8 cellular contexts compared by ENCODE assay signal in genomic region chr3:50600841-50601591, GRCh38. TPM values are rescaled to one million over a fixed set of nuclear protein-coding genes. Genes with fewer than 3 reads are reported as not detected.
DNase-seq lines count a peak whose midpoint lies in the region; ATAC-seq, FAIRE-seq and TF ChIP-seq lines count a peak whose summit lies in the region.

No MANE protein-coding gene starts in this region.

- H3K27me3 ChIP-seq in A673 (replicated peaks; ENCODE audit: insufficient read depth, low read depth, low read length, poor library complexity) (no peaks in the 10 kb centered on the region), MG63 (no peaks in the 10 kb centered on the region), adrenal gland (no peaks in the 10 kb centered on the region), left ventricle myocardium inferior (ENCODE audit: low read depth) (no peaks in the 10 kb centered on the region), sigmoid colon (no peaks in the 10 kb centered on the region)

- TF ChIP-seq CTCF in A673 (conservative IDR thresholded peaks at IDR 0.05; ENCODE audit: low read depth, low read length): no peak
- TF ChIP-seq CTCF in adrenal gland (IDR thresholded peaks at IDR 0.05): no peak
- TF ChIP-seq CTCF in left ventricle myocardium inferior (IDR thresholded peaks at IDR 0.05; ENCODE audit: borderline replicate concordance): no peak
- no peak for TF ChIP-seq CTCF in sigmoid colon (IDR thresholded peaks at IDR 0.05)

- H3K4me3 Mint-ChIP-seq in T-cell: peak overlapping the region; percentile 51 to 93 (median 72)

- intact Hi-C loops in A673 (cut with micrococcal nuclease; ENCODE audit: unreplicated experiment) (no loop called here), adrenal gland (cut with DNase I) (no loop called here), left ventricle myocardium inferior (cut with micrococcal nuclease) (no loop called here), sigmoid colon (cut with DNase I) (loop anchor here (1.0 kb wide), 1 partner anchor 32 kb away; the partner anchor contains the start of gene HEMK1)

- H3K9me3 ChIP-seq in A673 (ENCODE audit: low read depth, low read length, poor library complexity, severe bottlenecking): no peaks in the 10 kb centered on the region
- H3K9me3 ChIP-seq in MG63: no peaks in the 10 kb centered on the region
- no peaks in the 10 kb centered on the region for H3K9me3 ChIP-seq in adrenal gland (replicated peaks in 1 of 3)
- H3K9me3 ChIP-seq in left ventricle myocardium inferior (replicated peaks): no peaks in the 10 kb centered on the region
- H3K9me3 ChIP-seq in sigmoid colon: no peaks in the 10 kb centered on the region

- peaks cover 24% of the 10 kb centered on the region for H3K36me3 Mint-ChIP-seq in T-cell

- H3K27ac Mint-ChIP-seq in T-cell: peak overlapping the region; percentile 99 to 100

- peak in 2 of 4 donors; percentile 42 to 94 for TF ChIP-seq EP300 in sigmoid colon (IDR thresholded peaks at IDR 0.05)

- peak in 1 of 2 donors; percentile 47 for TF ChIP-seq POLR2A in adrenal gland (IDR thresholded peaks at IDR 0.05)
- no peak for TF ChIP-seq POLR2A in sigmoid colon (IDR thresholded peaks at IDR 0.05)

- FAIRE-seq in GM19239 (lab: Jason Lieb, UNC): peak; percentile 52

- POLR2A ChIA-PET in A673 (lab: Charles Lee; ENCODE audit: low non-redundant PET) (no interaction called here), T-cell (lab: Charles Lee) (interaction anchor here (0.6 to 0.7 kb wide), 3 partner anchors 10 to 707 kb away, joined by 3 to 5 read pairs (median 5); no protein-coding TSS in a partner anchor)

- H3K36me3 ChIP-seq in A673 (ENCODE audit: insufficient read depth, low read length, poor library complexity, severe bottlenecking) (no peaks in the 10 kb centered on the region), MG63 (no peaks in the 10 kb centered on the region), adrenal gland (replicated peaks in 1 of 2) (peaks cover 0 to 1% of the 10 kb centered on the region in 2 donors), left ventricle myocardium inferior (no peaks in the 10 kb centered on the region), sigmoid colon (peaks cover 0 to 4% (median 2%) of the 10 kb centered on the region in 4 donors)

- H3K4me3 ChIP-seq in A673 (ENCODE audit: low read depth, low read length, poor library complexity, severe bottlenecking) (no peak overlapping the region), MG63 (no peak overlapping the region), adrenal gland (peak overlapping the region in 1 of 4 donors; percentile 11), left ventricle myocardium inferior (peak overlapping the region; percentile 52), sigmoid colon (peak overlapping the region in 2 of 4 donors; percentile 22 to 24)

- ATAC-seq in T-cell (replicated peaks in 1 of 4) (peak; percentile 62 to 74 (median 72)), HG02610 (IDR thresholded peaks at IDR 0.05; ENCODE audit: unreplicated experiment) (no peak)

- no peaks in the 10 kb centered on the region for H3K27me3 Mint-ChIP-seq in T-cell

- 0 to 3% (median 1%) methylated on average over 6 to 14 of the region's 14 CpGs for WGBS in adrenal gland, 4 donors
- WGBS in sigmoid colon, 2 donors: 1 to 2% methylated on average over 14 of the region's 14 CpGs

- peaks cover 18% of the 10 kb centered on the region for H3K4me1 ChIP-seq in A673 (ENCODE audit: insufficient read depth, low read length, poor library complexity, severe bottlenecking)
- peaks cover 31 to 34% of the 10 kb centered on the region in 2 donors for H3K4me1 ChIP-seq in adrenal gland (replicated peaks in 1 of 2)
- peaks cover 77% of the 10 kb centered on the region for H3K4me1 ChIP-seq in left ventricle myocardium inferior
- peaks cover 0 to 56% (median 45%) of the 10 kb centered on the region in 4 donors for H3K4me1 ChIP-seq in sigmoid colon

- peak overlapping the region; percentile 67 for H3K27ac ChIP-seq in A673 (ENCODE audit: low read depth, low read length, poor library complexity, severe bottlenecking)
- H3K27ac ChIP-seq in adrenal gland: peak overlapping the region; percentile 67 to 97 (median 88)
- peak overlapping the region; percentile 100 for H3K27ac ChIP-seq in left ventricle myocardium inferior (replicated peaks)
- peak overlapping the region; percentile 89 to 98 (median 96) for H3K27ac ChIP-seq in sigmoid colon

- DNase-seq in A673 (ENCODE audit: low spot score) (peak; percentile 68), GM19239 (ENCODE audit: insufficient read length, low spot score) (peak; percentile 59), MG63 (peak; percentile 91), T-cell (peak in 31 of 34 experiments; percentile 28 to 70 (median 55)), adrenal gland (peak; percentile 92 to 98 (median 97)), left ventricle myocardium inferior (peak; percentile 97), sigmoid colon (peak; percentile 99)

- CTCF ChIA-PET in A673 (lab: Charles Lee) (no interaction called here), T-cell (lab: Charles Lee) (interaction anchor here in 1 of 2 donors (0.7 to 1.6 kb wide), 5 partner anchors 9 to 33 kb away, joined by 3 to 8 read pairs (median 4); partner anchors contain the start of genes CISH and MAPKAPK3)

- peaks cover 74 to 82% (median 78%) of the 10 kb centered on the region in 3 donors for H3K4me1 Mint-ChIP-seq in T-cell

- BruUV-seq in A673 (replicated peaks; lab: Mats Ljungman, UMichigan): no TSS peak

- no peaks in the 10 kb centered on the region for H3K9me3 Mint-ChIP-seq in T-cell

RNA-seq across cellular contexts. Expression of gene CISH, which starts 10.6 kb away (rescaled TPM):
- total RNA-seq in A673 (2021): 0.86 and 1.6 TPM in 2 replicates
- total RNA-seq in MG63 (2014; rRNA removed; shearing (Covaris generic); ENCODE audit: low replicate concordance): 0.20 TPM in 1 of 2 replicates, not detected in the other
- 100 to 1,000 TPM in 3 of 5 donors, 10 to 100 TPM in 2; 37.4 to 217 (median 190) TPM for total RNA-seq in T-cell
- 10 to 100 TPM in 2 of 8 donors, 1 to 10 TPM in 6; 5.0 to 12.6 (median 6.5) TPM for total RNA-seq in adrenal gland
- polyA plus RNA-seq in adrenal gland: 1 to 10 TPM; 1.8 to 9.1 (median 4.7) TPM
- total RNA-seq in left ventricle myocardium inferior: 16.6 TPM
- total RNA-seq in sigmoid colon: 10 to 100 TPM in 1 of 4 donors, 1 to 10 TPM in 3; 2.1 to 17.0 (median 5.3) TPM
- 10 to 100 TPM in 2 of 3 donors, 1 to 10 TPM in 1; 8.1 to 13.2 (median 11.8) TPM for polyA plus RNA-seq in sigmoid colon

RNA-seq across cellular contexts. Expression of gene MAPKAPK3, which starts 15.9 kb away (rescaled TPM):
- total RNA-seq in A673 (2021) (15.8 and 17.3 TPM in 2 replicates), T-cell (10 to 100 TPM; 35.1 to 66.6 (median 53.0) TPM), adrenal gland (100 to 1,000 TPM in 1 of 8 donors, 10 to 100 TPM in 7; 49.6 to 101 (median 68.2) TPM), left ventricle myocardium inferior (359 TPM), sigmoid colon (10 to 100 TPM; 15.2 to 22.2 (median 19.1) TPM)
- 23.7 and 33.4 TPM in 2 replicates for total RNA-seq in MG63 (2014; rRNA removed; shearing (Covaris generic); ENCODE audit: low replicate concordance)
- polyA plus RNA-seq in adrenal gland (10 to 100 TPM; 40.6 to 55.0 (median 50.9) TPM), sigmoid colon (10 to 100 TPM; 19.8 to 32.8 (median 30.3) TPM)

RNA-seq across cellular contexts. Expression of gene HEMK1, which starts 31.7 kb away (rescaled TPM):
- total RNA-seq in A673 (2021) (5.7 and 7.9 TPM in 2 replicates), T-cell (10 to 100 TPM; 35.5 to 66.6 (median 42.0) TPM), adrenal gland (10 to 100 TPM in 7 of 8 donors, 1 to 10 TPM in 1; 9.1 to 38.2 (median 18.6) TPM), left ventricle myocardium inferior (16.1 TPM), sigmoid colon (10 to 100 TPM in 1 of 4 donors, 1 to 10 TPM in 3; 5.0 to 13.3 (median 7.2) TPM)
- total RNA-seq in MG63 (2014; rRNA removed; shearing (Covaris generic); ENCODE audit: low replicate concordance): 4.3 and 23.3 TPM in 2 replicates
- polyA plus RNA-seq in adrenal gland (10 to 100 TPM in 2 of 3 donors, 1 to 10 TPM in 1; 9.3 to 46.4 (median 25.3) TPM), sigmoid colon (10 to 100 TPM in 2 of 3 donors, 1 to 10 TPM in 1; 9.6 to 17.7 (median 12.3) TPM)

RNA-seq across cellular contexts. Expression of gene C3orf18, which starts 33.5 kb away (rescaled TPM):
- total RNA-seq in A673 (2021) (1.5 and 4.9 TPM in 2 replicates), T-cell (10 to 100 TPM; 15.3 to 24.7 (median 19.5) TPM), adrenal gland (10 to 100 TPM; 10.6 to 44.3 (median 18.9) TPM), left ventricle myocardium inferior (57.2 TPM), sigmoid colon (10 to 100 TPM; 13.3 to 28.0 (median 16.0) TPM)
- total RNA-seq in MG63 (2014; rRNA removed; shearing (Covaris generic); ENCODE audit: low replicate concordance): 5.0 and 20.1 TPM in 2 replicates
- polyA plus RNA-seq in adrenal gland (1 to 10 TPM; 6.6 to 9.8 (median 9.0) TPM), sigmoid colon (1 to 10 TPM; 1.8 to 4.0 (median 2.3) TPM)
